Comparison of ENCODE assay signal across 32 cellular contexts in genomic region chr17:42766124-42766523, GRCh38. TPM values are rescaled to one million over a fixed set of nuclear protein-coding genes. Genes with fewer than 3 reads are reported as not detected.
"Had no signal": no experiment of that assay in that cellular context is flagged by ENCODE, and none has a peak within 500 bp of the region (broad histone marks: within the 10 kb centered on the region; RNA-seq: fewer than 3 reads in every experiment).

No MANE protein-coding gene starts in this region.

- H3K36me3 ChIP-seq: ascending aorta, colonic mucosa, esophagus muscularis mucosa, gastroesophageal sphincter, heart right ventricle, WERI-Rb-1 had no signal

- FAIRE-seq: endometrium had no signal

- H3K27ac ChIP-seq: ascending aorta, colonic mucosa, esophagus muscularis mucosa, gastroesophageal sphincter, WERI-Rb-1 had no signal

- H3K4me1 ChIP-seq: colonic mucosa had no signal

- H3K4me3 ChIP-seq: ascending aorta, colonic mucosa, esophagus muscularis mucosa, gastroesophageal sphincter, heart right ventricle had no signal

- ATAC-seq: activated CD4-positive, CD25-positive, alpha-beta regulatory T cell treated with anti-CD3 and anti-CD28 coated beads, Interleukin-2, amount 50 U/mL, for 24 hours; activated CD8-positive, alpha-beta memory T cell treated with anti-CD3 and anti-CD28 coated beads, Interleukin-2, amount 10 ng/mL, durations not matched to agents 7 days and 5 days; activated CD8-positive, alpha-beta T cell treated with anti-CD3 and anti-CD28 coated beads, Interleukin-2, amount 10 ng/mL, durations not matched to agents 7 days and 5 days; activated naive CD4-positive, alpha-beta T cell treated with anti-CD3 and anti-CD28 coated beads, Interleukin-2, amount 50 U/mL, for 72 hours; gastroesophageal sphincter; heart right ventricle; T-helper 17 cell had no signal

- H3K9me3 ChIP-seq: ascending aorta, colonic mucosa, esophagus muscularis mucosa, gastroesophageal sphincter, heart right ventricle had no signal

- DNase-seq: activated B cell treated with CpG ODN at 0.5 μM for 24 hours; activated CD4-positive, alpha-beta memory T cell treated with anti-CD3 and anti-CD28 coated beads for 36 hours; activated CD4-positive, alpha-beta T cell treated with anti-CD3 and anti-CD28 coated beads for 48 hours; activated CD4-positive, alpha-beta T cell treated with anti-CD3 and anti-CD28 coated beads, Interleukin-2, amount 50 U/mL, for 1 hour; activated CD8-positive, alpha-beta memory T cell treated with anti-CD3 and anti-CD28 coated beads, Interleukin-2, amount 10 ng/mL, durations not matched to agents 7 days and 5 days; activated CD8-positive, alpha-beta memory T cell treated with anti-CD3 and anti-CD28 coated beads, Interleukin-2, amount 50 U/mL, for 4 hours; activated CD8-positive, alpha-beta T cell treated with anti-CD3 and anti-CD28 coated beads, Interleukin-2, amount 10 ng/mL, durations not matched to agents 7 days and 5 days; activated effector memory CD4-positive, alpha-beta T cell treated with anti-CD3 and anti-CD28 coated beads, Interleukin-2, amount 50 U/mL, for 16 hours; activated naive CD4-positive, alpha-beta T cell treated with anti-CD3 and anti-CD28 coated beads for 36 hours; activated naive CD8-positive, alpha-beta T cell treated with anti-CD3 and anti-CD28 coated beads, Interleukin-2, amount 10 ng/mL, durations not matched to agents 7 days and 5 days; activated T-cell treated with anti-CD3 and anti-CD28 coated beads, Interleukin-2, amount 50 U/mL, for 1 hour; activated T-cell treated with anti-CD3 and anti-CD28 coated beads, Interleukin-2, amount 50 U/mL, for 48 hours; caudate nucleus; colonic mucosa; effector CD8-positive, alpha-beta T cell; erythroblast; foreskin melanocyte; heart right ventricle; T-helper 1 cell; T-helper 17 cell; T1000; WERI-Rb-1 had no signal

RNA-seq across cellular contexts. Expression of gene RAMP2, which starts 5.1 kb away (rescaled TPM):
- total RNA-seq: activated B cell treated with CpG ODN at 0.5 μM for 24 hours; activated CD4-positive, alpha-beta memory T cell treated with anti-CD3 and anti-CD28 coated beads for 36 hours; activated CD8-positive, alpha-beta memory T cell treated with anti-CD3 and anti-CD28 coated beads for 36 hours; activated CD8-positive, alpha-beta memory T cell treated with anti-CD3 and anti-CD28 coated beads, Interleukin-2, amount 10 ng/mL, durations not matched to agents 7 days and 5 days; activated CD8-positive, alpha-beta T cell treated with anti-CD3 and anti-CD28 coated beads, Interleukin-2, amount 10 ng/mL, durations not matched to agents 7 days and 5 days; activated naive CD4-positive, alpha-beta T cell treated with anti-CD3 and anti-CD28 coated beads for 36 hours; activated naive CD4-positive, alpha-beta T cell treated with anti-CD3 and anti-CD28 coated beads, Interleukin-2, amount 50 U/mL, for 72 hours; activated naive CD8-positive, alpha-beta T cell treated with anti-CD3 and anti-CD28 coated beads, Interleukin-2, amount 10 ng/mL, durations not matched to agents 7 days and 5 days; activated T-helper 1 cell treated with anti-CD3 and anti-CD28 coated beads, Interleukin-12 subunit alpha, Interleukin-12 subunit beta, Interleukin-2, Interleukin-4 antibody, amounts not matched to agents 30 ng/mL and 10 ng/mL and 1 ng/mL, durations not matched to agents 14 hours and 24 hours and 36 hours; activated T-helper 2 cell treated with anti-CD3 and anti-CD28 coated beads, Interferon-gamma antibody, Interleukin-2, Interleukin-4, amounts not matched to agents 10 μg/mL and 5 μg/mL and 100 μg/mL, durations not matched to agents 14 hours and 24 hours and 36 hours; fibroblast of villous mesenchyme; T-helper 17 cell had no signal

RNA-seq across cellular contexts. Expression of gene WNK4, which starts 14.3 kb away (rescaled TPM):
- total RNA-seq: ascending aorta had no signal
